ENCODE assay signal across 8 cellular contexts in the genomic region with DNA sequence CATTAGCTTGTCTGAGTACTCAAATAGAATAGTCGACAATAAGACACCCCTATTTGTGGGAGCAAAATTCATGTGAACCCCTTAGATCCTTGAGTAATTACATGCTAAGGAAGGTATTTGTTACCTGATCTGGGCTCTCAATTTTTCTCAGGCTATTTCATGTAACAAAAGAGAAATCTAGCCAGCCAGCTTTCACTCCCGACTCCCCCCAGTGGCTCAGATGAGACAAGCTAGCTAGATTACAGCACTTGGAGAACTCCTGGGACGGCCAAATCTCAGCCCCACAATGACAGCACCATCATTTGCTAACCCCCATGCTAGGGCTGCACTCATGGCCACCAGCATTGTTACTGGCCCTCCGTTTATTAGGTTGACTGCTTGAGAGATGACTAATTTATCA. TPM values are rescaled to one million over a fixed set of nuclear protein-coding genes. Genes with fewer than 3 reads are reported as not detected.
DNase-seq lines count a peak whose midpoint lies in the region; ATAC-seq and TF ChIP-seq lines count a peak whose summit lies in the region.

No MANE protein-coding gene starts in this region.

- DNase-seq in GM10248 (ENCODE audit: extremely low spot score) (peak; percentile 55), NCI-H2171 treated with DMSO at 0.1 percent for 48 hours (lab: John Stamatoyannopoulos, UW) (peak; percentile 85), dermis microvascular lymphatic vessel endothelial cell (ENCODE audit: low read depth in 2 of 2) (peak; percentile 15 to 46), osteocyte (ENCODE audit: extremely low spot score, unreplicated experiment) (no peak), erythroblast (lab: John Stamatoyannopoulos, UW) (no peak)
- no peak for DNase-seq in natural killer cell treated with Interleukin-12 subunit alpha and Interleukin-12 subunit beta and Interleukin-15 and Interleukin-18, amount 100 ng/mL, for 72 hours (ENCODE audit: low spot score)

- POLR2A ChIA-PET in GM10248 (lab: Yijun Ruan, JAX) = no interaction called here

- H3K9me3 Mint-ChIP-seq in osteocyte (ENCODE audit: unreplicated experiment) = no peaks in the 10 kb centered on the region
- H3K9me3 Mint-ChIP-seq in natural killer cell treated with Interleukin-12 subunit alpha and Interleukin-12 subunit beta and Interleukin-15 and Interleukin-18, amount 100 ng/mL, for 72 hours = no peaks in the 10 kb centered on the region

- H3K27ac Mint-ChIP-seq in osteocyte (ENCODE audit: unreplicated experiment) = no peak overlapping the region
- H3K27ac Mint-ChIP-seq in natural killer cell treated with Interleukin-12 subunit alpha and Interleukin-12 subunit beta and Interleukin-15 and Interleukin-18, amount 100 ng/mL, for 72 hours = no peak overlapping the region

- H3K4me1 Mint-ChIP-seq in osteocyte (ENCODE audit: unreplicated experiment) = peaks cover 4% of the 10 kb centered on the region
- no peaks in the 10 kb centered on the region for H3K4me1 Mint-ChIP-seq in natural killer cell treated with Interleukin-12 subunit alpha and Interleukin-12 subunit beta and Interleukin-15 and Interleukin-18, amount 100 ng/mL, for 72 hours (ENCODE audit: low read depth in 2 of 2)

- H3K27me3 Mint-ChIP-seq in osteocyte (ENCODE audit: unreplicated experiment) = peaks cover 23% of the 10 kb centered on the region
- peaks cover 12 to 17% of the 10 kb centered on the region in 2 donors for H3K27me3 Mint-ChIP-seq in natural killer cell treated with Interleukin-12 subunit alpha and Interleukin-12 subunit beta and Interleukin-15 and Interleukin-18, amount 100 ng/mL, for 72 hours

- TF ChIP-seq CTCF in 22Rv1 (IDR thresholded peaks at IDR 0.05) (peak; percentile 76), GM10248 (IDR thresholded peaks at IDR 0.05; ENCODE audit: control extremely low read depth, extremely low read depth, low read depth, missing control alignments) (peak; percentile 20), osteocyte (IDR thresholded peaks at IDR 0.05) (peak; percentile 64)

- no peak for ATAC-seq in HG03139 (IDR thresholded peaks at IDR 0.05; ENCODE audit: unreplicated experiment)
- no peak for ATAC-seq in natural killer cell treated with Interleukin-12 subunit alpha and Interleukin-12 subunit beta and Interleukin-15 and Interleukin-18, amount 100 ng/mL, for 72 hours

- CTCF ChIA-PET in GM10248 (lab: Yijun Ruan, JAX) = interaction anchor here (0.6 to 10.6 kb wide), 10 partner anchors 14 to 250 kb away, joined by 3 to 176 read pairs (median 9); no protein-coding TSS in a partner anchor

- no peaks in the 10 kb centered on the region for H3K36me3 Mint-ChIP-seq in osteocyte (ENCODE audit: unreplicated experiment)
- H3K36me3 Mint-ChIP-seq in natural killer cell treated with Interleukin-12 subunit alpha and Interleukin-12 subunit beta and Interleukin-15 and Interleukin-18, amount 100 ng/mL, for 72 hours = no peaks in the 10 kb centered on the region

- H3K4me3 Mint-ChIP-seq in osteocyte (ENCODE audit: unreplicated experiment) = no peak overlapping the region
- H3K4me3 Mint-ChIP-seq in natural killer cell treated with Interleukin-12 subunit alpha and Interleukin-12 subunit beta and Interleukin-15 and Interleukin-18, amount 100 ng/mL, for 72 hours = no peak overlapping the region

- H3K27ac ChIP-seq in 22Rv1 = no peak overlapping the region

- TF ChIP-seq POLR2A in erythroblast (IDR thresholded peaks at IDR 0.05; ENCODE audit: low read length) = no peak

RNA-seq across cellular contexts. Expression of gene GLDN, which starts 41.3 kb away (rescaled TPM):
- total RNA-seq in dermis microvascular lymphatic vessel endothelial cell (not detected in 2 replicates), osteocyte (not detected in 2 replicates)
- total RNA-seq in natural killer cell treated with Interleukin-12 subunit alpha and Interleukin-12 subunit beta and Interleukin-15 and Interleukin-18, amount 100 ng/mL, for 72 hours = not detected

RNA-seq across cellular contexts. Expression of gene CYP19A1, which starts 44.4 kb away (rescaled TPM):
- total RNA-seq in dermis microvascular lymphatic vessel endothelial cell = not detected in 2 replicates
- not detected in 2 replicates for total RNA-seq in osteocyte
- total RNA-seq in natural killer cell treated with Interleukin-12 subunit alpha and Interleukin-12 subunit beta and Interleukin-15 and Interleukin-18, amount 100 ng/mL, for 72 hours = not detected

Comparison
In these comparisons a context has a peak if more than half of its experiments do, and no peak if none do; other contexts are left out.
1. CTCF ChIP-seq: peak in every context shown above with its lines; median percentile 76 in 22Rv1; 64 in osteocyte; 20 in GM10248.
2. DNase-seq: peak in GM10248 (single experiment), NCI-H2171 treated with DMSO at 0.1 percent for 48 hours (single experiment) and dermis microvascular lymphatic vessel endothelial cell (2 of 2); none in osteocyte (single experiment), natural killer cell treated with Interleukin-12 subunit alpha and Interleukin-12 subunit beta and Interleukin-15 and Interleukin-18, amount 100 ng/mL, for 72 hours (single experiment) and erythroblast (0 of 2).